ENCODE assay signal across 20 cellular contexts in genomic region chr14:77714926-77715325, GRCh38. TPM values are rescaled to one million over a fixed set of nuclear protein-coding genes. Genes with fewer than 3 reads are reported as not detected.
DNase-seq lines count a peak whose midpoint lies in the region; ATAC-seq and TF ChIP-seq lines count a peak whose summit lies in the region.
"Had no signal": no experiment of that assay in that cellular context is flagged by ENCODE, and none has a peak within 500 bp of the region (broad histone marks: within the 10 kb centered on the region; RNA-seq: fewer than 3 reads in every experiment).

No MANE protein-coding gene starts in this region.

- no peak for TF ChIP-seq CTCF in progenitor cell of endocrine pancreas (IDR thresholded peaks at IDR 0.05; ENCODE audit: unreplicated experiment)

- H3K4me1 Mint-ChIP-seq in activated T-cell treated with anti-CD3 and anti-CD28 coated beads, Interleukin-2, amount 50 U/mL, for 4 hours (ENCODE audit: low read depth), result peaks cover 21% of the 10 kb centered on the region
- peaks cover 23% of the 10 kb centered on the region for H3K4me1 Mint-ChIP-seq in activated T-helper 1 cell treated with anti-CD3 and anti-CD28 coated beads, Interleukin-12 subunit alpha, Interleukin-12 subunit beta, Interleukin-2, Interleukin-4 antibody, amounts not matched to agents 30 ng/mL and 10 ng/mL and 1 ng/mL, durations not matched to agents 14 hours and 24 hours and 36 hours (ENCODE audit: low read depth)
- H3K4me1 Mint-ChIP-seq in progenitor cell of endocrine pancreas (ENCODE audit: low read depth) (peaks cover 6% of the 10 kb centered on the region), T-cell (peaks cover 11 to 20% (median 17%) of the 10 kb centered on the region in 3 donors)

- peak; percentile 74 to 81 for ATAC-seq in activated T-cell treated with anti-CD3 and anti-CD28 coated beads, Interleukin-2, amount 50 U/mL, for 4 hours
- ATAC-seq in GM21529 (IDR thresholded peaks at IDR 0.05; ENCODE audit: unreplicated experiment) (peak; percentile 49), GM18870 (IDR thresholded peaks at IDR 0.05; ENCODE audit: unreplicated experiment) (no peak), T-cell (replicated peaks in 1 of 4) (no peak)
- ATAC-seq: CD8-positive, alpha-beta T cell had no signal

- DNase-seq in activated T-cell treated with anti-CD3 and anti-CD28 coated beads, Interleukin-2, amount 50 U/mL, for 4 hours, result no peak
- DNase-seq in activated T-cell treated with anti-CD3 and anti-CD28 coated beads, Interleukin-2, amount 50 U/mL, for 48 hours, result no peak
- DNase-seq in activated T-helper 1 cell treated with anti-CD3 and anti-CD28 coated beads, Interleukin-12 subunit alpha, Interleukin-12 subunit beta, Interleukin-2, Interleukin-4 antibody, amounts not matched to agents 30 ng/mL and 10 ng/mL and 1 ng/mL, durations not matched to agents 14 hours and 24 hours and 36 hours (ENCODE audit: low spot score), result no peak
- DNase-seq in progenitor cell of endocrine pancreas (ENCODE audit: low spot score, unreplicated experiment) (no peak), T-cell (no peak), NCI-H1092 (lab: John Stamatoyannopoulos, UW) (no peak)
- DNase-seq: brain microvascular endothelial cell; CD8-positive, alpha-beta T cell; colonic mucosa; DMS79 treated with DMSO at 0.1 percent for 48 hours; HFFc6; immature natural killer cell; Karpas-422; NCI-H1048; NCI-H2081; NCI-H446 treated with DMSO at 0.1 percent for 48 hours; RPMI8226; small intestine had no signal

- peaks cover 32% of the 10 kb centered on the region for H3K36me3 Mint-ChIP-seq in activated T-cell treated with anti-CD3 and anti-CD28 coated beads, Interleukin-2, amount 50 U/mL, for 4 hours (ENCODE audit: insufficient read depth)
- peaks cover 47% of the 10 kb centered on the region for H3K36me3 Mint-ChIP-seq in activated T-helper 1 cell treated with anti-CD3 and anti-CD28 coated beads, Interleukin-12 subunit alpha, Interleukin-12 subunit beta, Interleukin-2, Interleukin-4 antibody, amounts not matched to agents 30 ng/mL and 10 ng/mL and 1 ng/mL, durations not matched to agents 14 hours and 24 hours and 36 hours (ENCODE audit: low read depth)
- H3K36me3 Mint-ChIP-seq in progenitor cell of endocrine pancreas (ENCODE audit: insufficient read depth) (peaks cover 27% of the 10 kb centered on the region), T-cell (peaks cover 42% of the 10 kb centered on the region)

- H3K4me3 Mint-ChIP-seq in activated T-cell treated with anti-CD3 and anti-CD28 coated beads, Interleukin-2, amount 50 U/mL, for 4 hours, result peak overlapping the region; percentile 42
- peak overlapping the region; percentile 23 for H3K4me3 Mint-ChIP-seq in activated T-helper 1 cell treated with anti-CD3 and anti-CD28 coated beads, Interleukin-12 subunit alpha, Interleukin-12 subunit beta, Interleukin-2, Interleukin-4 antibody, amounts not matched to agents 30 ng/mL and 10 ng/mL and 1 ng/mL, durations not matched to agents 14 hours and 24 hours and 36 hours
- no peak overlapping the region for H3K4me3 Mint-ChIP-seq in progenitor cell of endocrine pancreas (ENCODE audit: low read depth)
- no peak overlapping the region for H3K4me3 Mint-ChIP-seq in T-cell
- H3K4me3 Mint-ChIP-seq: CD8-positive, alpha-beta T cell; HFFc6; immature natural killer cell had no signal

- H3K27me3 Mint-ChIP-seq in activated T-cell treated with anti-CD3 and anti-CD28 coated beads, Interleukin-2, amount 50 U/mL, for 4 hours (ENCODE audit: low read depth), result no peaks in the 10 kb centered on the region
- no peaks in the 10 kb centered on the region for H3K27me3 Mint-ChIP-seq in activated T-helper 1 cell treated with anti-CD3 and anti-CD28 coated beads, Interleukin-12 subunit alpha, Interleukin-12 subunit beta, Interleukin-2, Interleukin-4 antibody, amounts not matched to agents 30 ng/mL and 10 ng/mL and 1 ng/mL, durations not matched to agents 14 hours and 24 hours and 36 hours (ENCODE audit: insufficient read depth)
- H3K27me3 Mint-ChIP-seq in progenitor cell of endocrine pancreas (no peaks in the 10 kb centered on the region), T-cell (no peaks in the 10 kb centered on the region)

- H3K9me3 Mint-ChIP-seq in activated T-cell treated with anti-CD3 and anti-CD28 coated beads, Interleukin-2, amount 50 U/mL, for 4 hours, result no peaks in the 10 kb centered on the region
- H3K9me3 Mint-ChIP-seq in activated T-helper 1 cell treated with anti-CD3 and anti-CD28 coated beads, Interleukin-12 subunit alpha, Interleukin-12 subunit beta, Interleukin-2, Interleukin-4 antibody, amounts not matched to agents 30 ng/mL and 10 ng/mL and 1 ng/mL, durations not matched to agents 14 hours and 24 hours and 36 hours, result no peaks in the 10 kb centered on the region
- no peaks in the 10 kb centered on the region for H3K9me3 Mint-ChIP-seq in progenitor cell of endocrine pancreas (ENCODE audit: low read depth)
- no peaks in the 10 kb centered on the region for H3K9me3 Mint-ChIP-seq in T-cell
- H3K9me3 Mint-ChIP-seq: CD8-positive, alpha-beta T cell; HFFc6; immature natural killer cell had no signal

- CTCF ChIA-PET in T-cell (lab: Charles Lee), result no interaction called here

- H3K27ac Mint-ChIP-seq in activated T-helper 1 cell treated with anti-CD3 and anti-CD28 coated beads, Interleukin-12 subunit alpha, Interleukin-12 subunit beta, Interleukin-2, Interleukin-4 antibody, amounts not matched to agents 30 ng/mL and 10 ng/mL and 1 ng/mL, durations not matched to agents 14 hours and 24 hours and 36 hours, result peak overlapping the region; percentile 87
- H3K27ac Mint-ChIP-seq in progenitor cell of endocrine pancreas (peak overlapping the region; percentile 31), T-cell (peak overlapping the region in 1 of 2 donors; percentile 3)
- H3K27ac Mint-ChIP-seq: CD8-positive, alpha-beta T cell had no signal

- POLR2A ChIA-PET in T-cell (lab: Charles Lee), result no interaction called here

- intact Hi-C loops in activated T-helper 1 cell treated with anti-CD3 and anti-CD28 coated beads, Interleukin-12 subunit alpha, Interleukin-12 subunit beta, Interleukin-2, Interleukin-4 antibody, amounts not matched to agents 30 ng/mL and 10 ng/mL and 1 ng/mL, durations not matched to agents 14 hours and 24 hours and 36 hours (cut with micrococcal nuclease), result no loop called here

RNA-seq across cellular contexts. Expression of gene SLIRP, which starts 7.0 kb away (rescaled TPM):
- 100 to 1,000 TPM; 218 to 268 (median 220) TPM for total RNA-seq in activated T-cell treated with anti-CD3 and anti-CD28 coated beads, Interleukin-2, amount 50 U/mL, for 4 hours
- total RNA-seq in activated T-helper 1 cell treated with anti-CD3 and anti-CD28 coated beads, Interleukin-12 subunit alpha, Interleukin-12 subunit beta, Interleukin-2, Interleukin-4 antibody, amounts not matched to agents 30 ng/mL and 10 ng/mL and 1 ng/mL, durations not matched to agents 14 hours and 24 hours and 36 hours, result 177 and 178 TPM in 2 replicates
- total RNA-seq in progenitor cell of endocrine pancreas (148 and 158 TPM in 2 replicates), T-cell (10 to 100 TPM; 32.2 to 45.8 (median 40.3) TPM)

RNA-seq across cellular contexts. Expression of gene ALKBH1, which starts 7.1 kb away (rescaled TPM):
- 10 to 100 TPM; 17.8 to 24.3 (median 19.6) TPM for total RNA-seq in activated T-cell treated with anti-CD3 and anti-CD28 coated beads, Interleukin-2, amount 50 U/mL, for 4 hours
- total RNA-seq in activated T-helper 1 cell treated with anti-CD3 and anti-CD28 coated beads, Interleukin-12 subunit alpha, Interleukin-12 subunit beta, Interleukin-2, Interleukin-4 antibody, amounts not matched to agents 30 ng/mL and 10 ng/mL and 1 ng/mL, durations not matched to agents 14 hours and 24 hours and 36 hours, result 16.3 and 21.9 TPM in 2 replicates
- total RNA-seq in progenitor cell of endocrine pancreas, result 14.4 and 14.5 TPM in 2 replicates
- 10 to 100 TPM in 4 of 5 donors, 1 to 10 TPM in 1; 9.1 to 20.2 (median 17.9) TPM for total RNA-seq in T-cell

RNA-seq across cellular contexts. Expression of gene SNW1, which starts 46.0 kb away (rescaled TPM):
- total RNA-seq in activated T-cell treated with anti-CD3 and anti-CD28 coated beads, Interleukin-2, amount 50 U/mL, for 4 hours, result 100 to 1,000 TPM; 119 to 133 (median 122) TPM
- 112 and 118 TPM in 2 replicates for total RNA-seq in activated T-helper 1 cell treated with anti-CD3 and anti-CD28 coated beads, Interleukin-12 subunit alpha, Interleukin-12 subunit beta, Interleukin-2, Interleukin-4 antibody, amounts not matched to agents 30 ng/mL and 10 ng/mL and 1 ng/mL, durations not matched to agents 14 hours and 24 hours and 36 hours
- total RNA-seq in progenitor cell of endocrine pancreas (78.5 and 90.8 TPM in 2 replicates), T-cell (10 to 100 TPM; 83.5 to 94.1 (median 91.7) TPM)

Comparison
In these comparisons a context has a peak if more than half of its experiments do, and no peak if none do; other contexts are left out.
1. ATAC-seq: peak in activated T-cell treated with anti-CD3 and anti-CD28 coated beads, Interleukin-2, amount 50 U/mL, for 4 hours (2 of 2) and GM21529 (single experiment); none in GM18870 (single experiment) and T-cell (0 of 4).
2. H3K4me3 Mint-ChIP-seq: peak in activated T-cell treated with anti-CD3 and anti-CD28 coated beads, Interleukin-2, amount 50 U/mL, for 4 hours (single experiment) and activated T-helper 1 cell treated with anti-CD3 and anti-CD28 coated beads, Interleukin-12 subunit alpha, Interleukin-12 subunit beta, Interleukin-2, Interleukin-4 antibody, amounts not matched to agents 30 ng/mL and 10 ng/mL and 1 ng/mL, durations not matched to agents 14 hours and 24 hours and 36 hours (single experiment); none in progenitor cell of endocrine pancreas (single experiment) and T-cell (0 of 3).